8 cellular contexts compared by ENCODE assay signal in the genomic region with DNA sequence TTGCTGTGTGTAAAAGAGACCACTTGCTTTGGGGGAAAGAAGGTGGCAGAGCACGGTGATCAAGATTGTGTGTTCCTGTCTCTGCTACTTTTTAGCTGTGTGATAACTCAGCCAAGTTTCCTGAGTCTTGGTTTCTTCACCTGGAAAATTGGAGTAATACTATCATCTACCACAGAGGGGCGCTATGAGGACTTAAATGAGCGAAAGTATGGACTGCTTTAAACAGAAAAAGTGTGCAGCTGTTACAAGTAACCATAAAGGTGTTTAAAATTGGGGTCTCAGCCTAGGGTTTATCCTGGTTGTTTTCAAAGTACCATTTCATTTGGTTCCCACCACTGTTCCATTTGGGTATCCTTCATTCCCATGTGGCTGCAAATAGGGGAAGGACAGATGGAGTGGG.
DNase-seq lines count a peak whose midpoint lies in the region; ATAC-seq and TF ChIP-seq lines count a peak whose summit lies in the region.
"Had no signal": no experiment of that assay in that cellular context is flagged by ENCODE, and none has a peak within 500 bp of the region (broad histone marks: within the 10 kb centered on the region; RNA-seq: fewer than 3 reads in every experiment).

No MANE protein-coding gene starts in this region.

- H3K4me1 Mint-ChIP-seq in naive thymus-derived CD4-positive, alpha-beta T cell, result no peaks in the 10 kb centered on the region

- H3K27me3 ChIP-seq in adipocyte (replicated peaks; ENCODE audit: control insufficient read depth, insufficient read depth, low read length), result peaks cover 30% of the 10 kb centered on the region
- H3K27me3 ChIP-seq in naive thymus-derived CD4-positive, alpha-beta T cell (ENCODE audit: control insufficient read depth in 2 of 2, insufficient read depth in 2 of 2, low read length in 2 of 2), result no peaks in the 10 kb centered on the region

- H3K27me3 Mint-ChIP-seq in naive thymus-derived CD4-positive, alpha-beta T cell, result peaks cover 0 to 37% (median 18%) of the 10 kb centered on the region in 5 donors

- POLR2A ChIA-PET in naive thymus-derived CD4-positive, alpha-beta T cell (lab: Charles Lee), result no interaction called here

- no peak overlapping the region for H3K27ac ChIP-seq in naive thymus-derived CD4-positive, alpha-beta T cell (ENCODE audit: low read depth, low read length)

- no peak for TF ChIP-seq CTCF in omental fat pad (IDR thresholded peaks at IDR 0.05)

- no peak overlapping the region for H3K9ac ChIP-seq in adipocyte (ENCODE audit: low read length)

- no peak overlapping the region for H3K4me3 Mint-ChIP-seq in naive thymus-derived CD4-positive, alpha-beta T cell

- no peak for ATAC-seq in naive thymus-derived CD4-positive, alpha-beta T cell
- no peak for ATAC-seq in omental fat pad (ENCODE audit: low FRiP score)

- no peaks in the 10 kb centered on the region for H3K36me3 ChIP-seq in adipocyte (ENCODE audit: control insufficient read depth, insufficient read depth, low read length, severe bottlenecking)
- H3K36me3 ChIP-seq in naive thymus-derived CD4-positive, alpha-beta T cell (ENCODE audit: control insufficient read depth in 2 of 3, insufficient read depth in 3 of 3, low read length in 3 of 3), result no peaks in the 10 kb centered on the region

- intact Hi-C loops in naive thymus-derived CD4-positive, alpha-beta T cell (cut with micrococcal nuclease), result loop anchor here in 1 of 2 donors (2.0 kb wide), 1 partner anchor 394 kb away; no protein-coding TSS in a partner anchor

- H3K27ac Mint-ChIP-seq in naive thymus-derived CD4-positive, alpha-beta T cell, result no peak overlapping the region

- CTCF ChIA-PET in naive thymus-derived CD4-positive, alpha-beta T cell (lab: Charles Lee), result no interaction called here

- no peaks in the 10 kb centered on the region for H3K9me3 ChIP-seq in adipocyte (ENCODE audit: control insufficient read depth, low read length)
- H3K9me3 ChIP-seq in naive thymus-derived CD4-positive, alpha-beta T cell (ENCODE audit: control insufficient read depth in 2 of 3, low read length in 3 of 3), result no peaks in the 10 kb centered on the region

- DNase-seq in ELR (ENCODE audit: low read depth) (peak; percentile 34), HuH-7 (ENCODE audit: low spot score) (peak; percentile 5), adipocyte (ENCODE audit: low read depth) (peak; percentile 35), kidney tubule cell (ENCODE audit: low spot score) (peak; percentile 17), omental fat pad (ENCODE audit: low spot score) (no peak), middle frontal gyrus (ENCODE audit: extremely low spot score, low spot score) (no peak)
- no peak for DNase-seq in naive thymus-derived CD4-positive, alpha-beta T cell
- DNase-seq: stimulated activated CD4-positive, alpha-beta T cell treated with anti-CD3 and anti-CD28 coated beads, Interleukin-4, amount 100 ng/mL, for 24 hours had no signal

- no peaks in the 10 kb centered on the region for H3K4me1 ChIP-seq in adipocyte (ENCODE audit: control insufficient read depth, insufficient read depth, low read length)
- H3K4me1 ChIP-seq in naive thymus-derived CD4-positive, alpha-beta T cell (ENCODE audit: control insufficient read depth in 2 of 2, insufficient read depth in 2 of 2, low read length in 2 of 2), result no peaks in the 10 kb centered on the region

- H3K9me3 Mint-ChIP-seq in naive thymus-derived CD4-positive, alpha-beta T cell, result peaks cover 0 to 10% (median 0%) of the 10 kb centered on the region in 11 donors

- no peaks in the 10 kb centered on the region for H3K36me3 Mint-ChIP-seq in naive thymus-derived CD4-positive, alpha-beta T cell

- H3K4me3 ChIP-seq in adipocyte (ENCODE audit: low read length), result no peak overlapping the region
- no peak overlapping the region for H3K4me3 ChIP-seq in naive thymus-derived CD4-positive, alpha-beta T cell (ENCODE audit: low read length)

Comparison
In these comparisons a context has a peak if more than half of its experiments do, and no peak if none do; other contexts are left out.
1. DNase-seq: peak in ELR (single experiment), HuH-7 (single experiment), adipocyte (single experiment) and kidney tubule cell (single experiment); none in naive thymus-derived CD4-positive, alpha-beta T cell (0 of 9), omental fat pad (single experiment) and middle frontal gyrus (single experiment).